In the genomic region with DNA sequence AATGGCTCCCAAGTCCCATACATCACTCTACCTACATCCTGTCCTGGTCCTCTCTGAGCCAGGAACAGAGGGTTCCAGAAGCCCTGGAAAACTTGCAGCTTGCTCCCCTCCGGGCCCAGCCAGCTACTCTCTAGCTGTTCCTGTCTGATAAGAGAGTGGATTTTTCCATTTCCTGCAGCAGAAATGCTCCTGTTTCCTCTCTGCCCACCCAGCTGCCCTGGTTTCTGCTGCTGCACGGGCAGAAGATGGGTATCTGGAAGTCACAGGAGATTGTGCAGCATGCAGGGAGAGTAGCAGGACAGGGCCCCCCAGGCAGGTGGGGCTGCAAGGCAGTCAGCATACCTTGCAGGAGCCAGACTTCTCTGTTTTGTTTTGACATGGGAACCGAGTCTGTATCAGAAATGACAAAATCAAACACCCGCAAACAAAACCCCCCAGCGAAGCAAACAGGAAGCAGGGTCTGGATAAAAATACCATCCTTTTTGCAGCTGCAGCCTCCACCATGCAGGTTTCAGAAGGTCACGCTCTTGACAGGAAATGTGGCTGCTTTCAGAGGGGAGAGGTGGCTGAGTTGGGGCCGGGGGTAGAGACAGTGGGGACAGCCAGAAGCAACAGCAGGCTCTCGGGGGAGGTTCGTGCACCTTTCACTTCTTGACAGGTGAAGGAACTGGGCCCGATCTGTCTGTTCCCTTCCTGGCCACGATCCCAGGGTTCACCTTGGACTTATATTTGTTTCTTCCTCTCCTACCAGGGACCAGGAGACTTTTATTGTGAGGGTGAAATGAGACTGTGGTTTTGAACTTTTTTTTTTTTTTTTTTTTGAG, we compare ENCODE assay signal across 8 cellular contexts. TPM values are rescaled to one million over a fixed set of nuclear protein-coding genes. Genes with fewer than 3 reads are reported as not detected.
DNase-seq lines count a peak whose midpoint lies in the region; ATAC-seq and TF ChIP-seq lines count a peak whose summit lies in the region.

No MANE protein-coding gene starts in this region.

- no peaks in the 10 kb centered on the region for H3K9me3 Mint-ChIP-seq in activated naive CD4-positive, alpha-beta T cell treated with anti-CD3 and anti-CD28 coated beads, Interleukin-2, amount 50 U/mL, for 24 hours
- no peaks in the 10 kb centered on the region for H3K9me3 Mint-ChIP-seq in natural killer cell treated with Interleukin-12 subunit alpha and Interleukin-12 subunit beta and Interleukin-15 and Interleukin-18, amount 100 ng/mL, for 72 hours

- peaks cover 18% of the 10 kb centered on the region for H3F3A ChIP-seq in OCI-LY1 (ENCODE audit: insufficient read depth, low read length)

- H3K27me3 ChIP-seq in OCI-LY1 (ENCODE audit: insufficient read depth, low read length) = no peaks in the 10 kb centered on the region

- H3K9me3 ChIP-seq in OCI-LY1 (ENCODE audit: low read length) = no peaks in the 10 kb centered on the region

- H3K79me2 ChIP-seq in OCI-LY1 (ENCODE audit: insufficient read depth, low read length) = peaks cover 21% of the 10 kb centered on the region; the same call in 1 of the 2 replicates

- peak overlapping the region; percentile 74 for H3K27ac Mint-ChIP-seq in activated naive CD4-positive, alpha-beta T cell treated with anti-CD3 and anti-CD28 coated beads, Interleukin-2, amount 50 U/mL, for 24 hours
- peak overlapping the region; percentile 96 to 97 for H3K27ac Mint-ChIP-seq in natural killer cell treated with Interleukin-12 subunit alpha and Interleukin-12 subunit beta and Interleukin-15 and Interleukin-18, amount 100 ng/mL, for 72 hours

- peaks cover 4% of the 10 kb centered on the region for H3K36me3 Mint-ChIP-seq in activated naive CD4-positive, alpha-beta T cell treated with anti-CD3 and anti-CD28 coated beads, Interleukin-2, amount 50 U/mL, for 24 hours
- H3K36me3 Mint-ChIP-seq in natural killer cell treated with Interleukin-12 subunit alpha and Interleukin-12 subunit beta and Interleukin-15 and Interleukin-18, amount 100 ng/mL, for 72 hours = no peaks in the 10 kb centered on the region

- H3K4me1 ChIP-seq in OCI-LY1 (ENCODE audit: insufficient read depth, low read length, severe bottlenecking) = peaks cover 98% of the 10 kb centered on the region

- TF ChIP-seq CTCF in OCI-LY1 (IDR thresholded peaks at IDR 0.05; ENCODE audit: low read length) = no peak

- no peaks in the 10 kb centered on the region; the same call in 1 of the 2 replicates for H3K36me3 ChIP-seq in OCI-LY1 (ENCODE audit: insufficient read depth, low read length)

- H3K4me3 Mint-ChIP-seq in activated naive CD4-positive, alpha-beta T cell treated with anti-CD3 and anti-CD28 coated beads, Interleukin-2, amount 50 U/mL, for 24 hours = peak overlapping the region; percentile 74
- peak overlapping the region; percentile 95 for H3K4me3 Mint-ChIP-seq in natural killer cell treated with Interleukin-12 subunit alpha and Interleukin-12 subunit beta and Interleukin-15 and Interleukin-18, amount 100 ng/mL, for 72 hours

- ATAC-seq in GM18861 (IDR thresholded peaks at IDR 0.05; ENCODE audit: unreplicated experiment) (peak; percentile 41), HG02642 (IDR thresholded peaks at IDR 0.05; ENCODE audit: poor library complexity, unreplicated experiment) (peak; percentile 61)
- ATAC-seq in natural killer cell treated with Interleukin-12 subunit alpha and Interleukin-12 subunit beta and Interleukin-15 and Interleukin-18, amount 100 ng/mL, for 72 hours = peak; percentile 67 to 77

- peaks cover 85% of the 10 kb centered on the region for H3K4me1 Mint-ChIP-seq in activated naive CD4-positive, alpha-beta T cell treated with anti-CD3 and anti-CD28 coated beads, Interleukin-2, amount 50 U/mL, for 24 hours
- H3K4me1 Mint-ChIP-seq in natural killer cell treated with Interleukin-12 subunit alpha and Interleukin-12 subunit beta and Interleukin-15 and Interleukin-18, amount 100 ng/mL, for 72 hours (ENCODE audit: low read depth in 2 of 2) = peaks cover 77 to 93% of the 10 kb centered on the region in 2 donors

- peak overlapping the region; percentile 100 for H3K27ac ChIP-seq in OCI-LY1 (ENCODE audit: low read depth, low read length, poor library complexity, severe bottlenecking)

- H2AFZ ChIP-seq in OCI-LY1 (ENCODE audit: low read length) = no peak overlapping the region

- peak; percentile 82 for DNase-seq in natural killer cell treated with Interleukin-12 subunit alpha and Interleukin-12 subunit beta and Interleukin-15 and Interleukin-18, amount 100 ng/mL, for 72 hours (ENCODE audit: low spot score)
- DNase-seq in SKM-1 (lab: John Stamatoyannopoulos, UW; ENCODE audit: unreplicated experiment) (no peak), NCI-H510A treated with DMSO at 0.1 percent for 48 hours (lab: John Stamatoyannopoulos, UW) (no peak), mesenteric fat pad (ENCODE audit: low spot score) (no peak)

- no peaks in the 10 kb centered on the region for H3K9me2 ChIP-seq in OCI-LY1 (ENCODE audit: low read depth, low read length)

- H3K4me3 ChIP-seq in OCI-LY1 (ENCODE audit: low read depth, low read length, poor library complexity, severe bottlenecking) = peak overlapping the region; percentile 50

- peak overlapping the region; percentile 73 for H3K9ac ChIP-seq in OCI-LY1 (ENCODE audit: low read length)

- H4K20me1 ChIP-seq in OCI-LY1 (ENCODE audit: insufficient read depth, low read length) = no peaks in the 10 kb centered on the region

- no peaks in the 10 kb centered on the region for H3K27me3 Mint-ChIP-seq in activated naive CD4-positive, alpha-beta T cell treated with anti-CD3 and anti-CD28 coated beads, Interleukin-2, amount 50 U/mL, for 24 hours
- H3K27me3 Mint-ChIP-seq in natural killer cell treated with Interleukin-12 subunit alpha and Interleukin-12 subunit beta and Interleukin-15 and Interleukin-18, amount 100 ng/mL, for 72 hours = no peaks in the 10 kb centered on the region

- H3K4me2 ChIP-seq in OCI-LY1 (ENCODE audit: low read length) = peak overlapping the region; percentile 83

RNA-seq across cellular contexts. Expression of gene FAM83D, which starts 50.8 kb away (rescaled TPM):
- total RNA-seq in natural killer cell treated with Interleukin-12 subunit alpha and Interleukin-12 subunit beta and Interleukin-15 and Interleukin-18, amount 100 ng/mL, for 72 hours = 10 to 100 TPM in 1 of 2 donors, 1 to 10 TPM in 1; 8.1 to 25.0 TPM
- total RNA-seq in mesenteric fat pad = 0.71 TPM
